ENCODE assay signal across 32 cellular contexts in the genomic region with DNA sequence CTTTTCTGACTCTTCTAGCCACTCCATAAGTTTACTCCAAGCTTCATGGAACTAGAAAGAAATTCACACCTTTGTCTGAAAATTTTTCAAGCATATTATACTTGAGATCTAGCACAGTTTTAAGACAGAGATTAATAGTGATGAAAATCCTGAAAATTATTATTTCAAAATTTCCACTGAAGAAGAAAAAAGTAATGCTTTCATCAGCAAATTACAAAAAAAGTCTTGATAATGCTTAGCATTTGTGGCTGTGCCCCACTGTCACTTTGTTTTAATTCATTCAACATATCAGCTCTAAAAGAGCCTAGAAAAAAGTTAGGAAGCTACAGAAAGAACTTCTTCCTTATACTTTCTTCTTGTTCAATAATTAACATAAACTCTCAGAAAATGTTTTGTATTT.
"Had no signal": no experiment of that assay in that cellular context is flagged by ENCODE, and none has a peak within 500 bp of the region (broad histone marks: within the 10 kb centered on the region; RNA-seq: fewer than 3 reads in every experiment).

No MANE protein-coding gene starts in this region.

- H3K36me3 Mint-ChIP-seq: activated naive CD8-positive, alpha-beta T cell had no signal

- H3K9me3 Mint-ChIP-seq: activated CD4-positive, alpha-beta memory T cell treated with anti-CD3 and anti-CD28 coated beads, Interleukin-2, amount 10 ng/mL, durations not matched to agents 7 days and 5 days; activated CD4-positive, alpha-beta T cell treated with anti-CD3 and anti-CD28 coated beads, Interleukin-2, amount 10 ng/mL, durations not matched to agents 7 days and 5 days; activated T-cell treated with anti-CD3 and anti-CD28 coated beads, Interleukin-2, amount 50 U/mL, for 24 hours; activated T-cell treated with anti-CD3 and anti-CD28 coated beads, Interleukin-2, amount 50 U/mL, for 72 hours; brain; WTC11 had no signal

- DNase-seq: activated CD4-positive, alpha-beta memory T cell treated with anti-CD3 and anti-CD28 coated beads, Interleukin-2, amount 10 ng/mL, durations not matched to agents 7 days and 5 days; activated CD4-positive, alpha-beta T cell treated with anti-CD3 and anti-CD28 coated beads for 1 hour; activated CD4-positive, alpha-beta T cell treated with anti-CD3 and anti-CD28 coated beads for 4 hours; activated CD4-positive, alpha-beta T cell treated with anti-CD3 and anti-CD28 coated beads, Interleukin-2, amount 10 ng/mL, durations not matched to agents 7 days and 5 days; activated CD4-positive, alpha-beta T cell treated with anti-CD3 and anti-CD28 coated beads, Interleukin-2, amount 50 U/mL, for 4 hours; activated CD8-positive, alpha-beta memory T cell treated with anti-CD3 and anti-CD28 coated beads, Interleukin-2, amount 50 U/mL, for 48 hours; activated effector memory CD4-positive, alpha-beta T cell treated with Interleukin-2 at 50 U/mL for 16 hours; activated gamma-delta T cell treated with Interleukin-2 at 50 U/mL for 16 hours; activated naive CD4-positive, alpha-beta T cell treated with anti-CD3 and anti-CD28 coated beads, Interleukin-2, amount 50 U/mL, for 16 hours; activated naive CD4-positive, alpha-beta T cell treated with Interleukin-2 at 50 U/mL for 16 hours; activated T-cell treated with anti-CD3 and anti-CD28 coated beads for 4 hours; activated T-cell treated with anti-CD3 and anti-CD28 coated beads, Interleukin-2, amount 50 U/mL, for 24 hours; activated T-cell treated with anti-CD3 and anti-CD28 coated beads, Interleukin-2, amount 50 U/mL, for 72 hours; amygdala; central memory CD4-positive, alpha-beta T cell; cerebellar nuclear complex; colonic mucosa; effector CD8-positive, alpha-beta T cell; foreskin fibroblast; head of caudate nucleus; T-helper 2 cell had no signal

- H3K4me3 Mint-ChIP-seq: activated CD4-positive, alpha-beta memory T cell treated with anti-CD3 and anti-CD28 coated beads, Interleukin-2, amount 10 ng/mL, durations not matched to agents 7 days and 5 days; activated CD4-positive, alpha-beta T cell treated with anti-CD3 and anti-CD28 coated beads, Interleukin-2, amount 10 ng/mL, durations not matched to agents 7 days and 5 days; activated naive CD8-positive, alpha-beta T cell; activated T-cell treated with anti-CD3 and anti-CD28 coated beads, Interleukin-2, amount 50 U/mL, for 24 hours; activated T-cell treated with anti-CD3 and anti-CD28 coated beads, Interleukin-2, amount 50 U/mL, for 72 hours; brain; WTC11 had no signal

- H3K27ac Mint-ChIP-seq: activated CD4-positive, alpha-beta memory T cell treated with anti-CD3 and anti-CD28 coated beads, Interleukin-2, amount 10 ng/mL, durations not matched to agents 7 days and 5 days; activated CD4-positive, alpha-beta T cell treated with anti-CD3 and anti-CD28 coated beads, Interleukin-2, amount 10 ng/mL, durations not matched to agents 7 days and 5 days; activated naive CD8-positive, alpha-beta T cell; activated T-cell treated with anti-CD3 and anti-CD28 coated beads, Interleukin-2, amount 50 U/mL, for 24 hours; activated T-cell treated with anti-CD3 and anti-CD28 coated beads, Interleukin-2, amount 50 U/mL, for 72 hours; brain; WTC11 had no signal

- H3K4me1 ChIP-seq: breast epithelium, colonic mucosa had no signal

- H3K9me3 ChIP-seq: ascending aorta, breast epithelium, colonic mucosa had no signal

- H3K4me1 Mint-ChIP-seq: activated CD4-positive, alpha-beta memory T cell treated with anti-CD3 and anti-CD28 coated beads, Interleukin-2, amount 10 ng/mL, durations not matched to agents 7 days and 5 days; activated CD4-positive, alpha-beta T cell treated with anti-CD3 and anti-CD28 coated beads, Interleukin-2, amount 10 ng/mL, durations not matched to agents 7 days and 5 days; WTC11 had no signal

- FAIRE-seq: endothelial cell of umbilical vein, frontal cortex, TTC549 had no signal

- H3K4me3 ChIP-seq: ascending aorta, breast epithelium, cardiac muscle cell, colonic mucosa had no signal

- H3K27me3 Mint-ChIP-seq: activated CD4-positive, alpha-beta memory T cell treated with anti-CD3 and anti-CD28 coated beads, Interleukin-2, amount 10 ng/mL, durations not matched to agents 7 days and 5 days; activated CD4-positive, alpha-beta T cell treated with anti-CD3 and anti-CD28 coated beads, Interleukin-2, amount 10 ng/mL, durations not matched to agents 7 days and 5 days; activated naive CD8-positive, alpha-beta T cell; activated T-cell treated with anti-CD3 and anti-CD28 coated beads, Interleukin-2, amount 50 U/mL, for 24 hours; brain had no signal

- ATAC-seq: activated T-cell treated with anti-CD3 and anti-CD28 coated beads, Interleukin-2, amount 50 U/mL, for 72 hours; WTC11 had no signal

- H3K27ac ChIP-seq: ascending aorta, breast epithelium, cardiac muscle cell, colonic mucosa, epithelial cell of prostate, VCaP had no signal

- H3K36me3 ChIP-seq: breast epithelium, colonic mucosa had no signal

- H3K27me3 ChIP-seq: ascending aorta, breast epithelium, cardiac muscle cell, colonic mucosa had no signal
